ENCODE assay signal across 1 cellular context in genomic region chr9:17824191-17824926, GRCh38.
TF ChIP-seq lines count a peak whose summit lies in the region.

No MANE protein-coding gene starts in this region.

TF ChIP-seq in GM23338, 12 proteins besides CTCF, POLR2A, EP300 and RAD21 (continued from another document):
- TF ChIP-seq ETS1 (IDR thresholded peaks at IDR 0.05): no peak
- no peak for TF ChIP-seq POLR2AphosphoS5 (IDR thresholded peaks at IDR 0.05; ENCODE audit: low read depth)
- TF ChIP-seq ZNF114 (CRISPR knock-in tag; IDR thresholded peaks at IDR 0.05): no peak
- no peak for TF ChIP-seq ZNF331 (CRISPR knock-in tag; IDR thresholded peaks at IDR 0.05; ENCODE audit: low read depth)
- no peak for TF ChIP-seq EZH2phosphoT487 (IDR thresholded peaks at IDR 0.05; ENCODE audit: unreplicated experiment)
- TF ChIP-seq CREB1 (CRISPR knock-in tag; IDR thresholded peaks at IDR 0.05; ENCODE audit: low read depth): no peak
TF ChIP-seq in GM23338: peak in this region for 0.
